Comparison of ENCODE assay signal across 17 cellular contexts in genomic region chr5:122473941-122474340, GRCh38.
"Had no signal": no experiment of that assay in that cellular context is flagged by ENCODE, and none has a peak within 500 bp of the region (broad histone marks: within the 10 kb centered on the region; RNA-seq: fewer than 3 reads in every experiment).

No MANE protein-coding gene starts in this region.

- DNase-seq: cortex of kidney; dorsolateral prefrontal cortex; effector CD8-positive, alpha-beta T cell; foreskin melanocyte; heart left ventricle; hippocampal formation; islet precursor cell; natural killer cell; posterior cingulate gyrus; sigmoid colon; stimulated activated CD4-positive, alpha-beta T cell treated with anti-CD3 and anti-CD28 coated beads, Interleukin-2, amount 100 ng/mL, for 48 hours; stimulated activated naive CD4-positive, alpha-beta T cell treated with Interleukin-2 at 50 U/mL for 16 hours had no signal

- H3K27ac Mint-ChIP-seq: natural killer cell, type B pancreatic cell had no signal

- H3K9me3 Mint-ChIP-seq: neural crest cell had no signal

- H3K4me3 ChIP-seq: dorsolateral prefrontal cortex, heart left ventricle, right atrium auricular region, sigmoid colon, skin epidermis, vagina had no signal

- H3K36me3 ChIP-seq: heart left ventricle, right atrium auricular region, sigmoid colon, vagina had no signal

- H3K36me3 Mint-ChIP-seq: natural killer cell had no signal

- H3K27me3 Mint-ChIP-seq: type B pancreatic cell had no signal

- H3K4me3 Mint-ChIP-seq: natural killer cell, neural crest cell had no signal

- H3K27ac ChIP-seq: dorsolateral prefrontal cortex, heart left ventricle, right atrium auricular region, sigmoid colon, skin epidermis, vagina had no signal

- ATAC-seq: heart left ventricle, natural killer cell had no signal

- H3K4me1 ChIP-seq: right atrium auricular region had no signal

- H3K27me3 ChIP-seq: dorsolateral prefrontal cortex, heart left ventricle, right atrium auricular region, sigmoid colon, vagina had no signal

- H3K4me1 Mint-ChIP-seq: natural killer cell, neural crest cell had no signal

- H3K9me3 ChIP-seq: heart left ventricle, right atrium auricular region, sigmoid colon, vagina had no signal
